8 cellular contexts compared by ENCODE assay signal in the genomic region with DNA sequence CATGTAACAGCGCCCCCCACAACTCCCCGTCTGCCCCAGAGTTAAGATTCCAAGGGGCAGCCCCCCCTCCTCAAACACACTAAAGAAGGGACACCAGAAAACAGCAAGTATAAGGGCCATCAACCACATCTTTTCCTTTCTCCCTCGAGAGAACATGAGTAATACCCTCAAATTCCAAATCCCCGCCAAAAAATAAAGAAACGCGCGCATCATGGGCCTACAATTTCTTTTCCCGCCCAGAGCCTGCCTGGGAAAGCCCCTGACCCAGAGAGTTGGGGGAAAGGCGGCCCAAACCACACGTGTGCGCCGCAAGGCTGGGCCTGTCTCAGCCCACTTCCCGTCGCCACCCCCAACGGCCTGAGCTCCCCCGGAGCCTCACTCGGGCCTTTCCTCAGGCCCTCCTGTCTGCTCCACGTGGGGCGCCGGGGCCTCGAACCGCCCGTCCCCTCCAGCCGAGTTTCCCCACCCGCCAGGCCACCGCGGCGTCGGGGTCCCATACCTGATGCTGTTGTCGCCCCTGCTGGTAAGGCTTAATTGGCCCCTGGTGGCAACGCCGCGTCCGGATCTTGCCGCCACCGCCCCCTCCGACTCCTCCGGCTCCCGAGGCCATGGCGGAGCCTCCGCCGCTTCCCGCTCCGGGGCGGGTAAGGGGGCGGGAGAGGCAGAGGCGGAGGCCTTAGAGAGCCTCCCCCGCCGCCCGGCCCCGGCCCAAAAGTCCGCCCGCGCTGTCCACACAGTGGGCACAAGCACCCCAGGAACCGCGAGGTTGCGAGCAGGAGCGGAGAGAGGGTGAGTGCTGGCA. TPM values are rescaled to one million over a fixed set of nuclear protein-coding genes. Genes with fewer than 3 reads are reported as not detected.
A peak's percentile ranks its signal among the peaks of the same experiment; 100 is the strongest.
DNase-seq lines count a peak whose midpoint lies in the region; ATAC-seq and TF ChIP-seq lines count a peak whose summit lies in the region.

No MANE protein-coding gene starts in this region.

- H3K4me3 Mint-ChIP-seq in glutamatergic neuron (ENCODE audit: unreplicated experiment), result peak overlapping the region; percentile 96

- no peak for TF ChIP-seq CTCF in RWPE1 (conservative IDR thresholded peaks at IDR 0.05; ENCODE audit: low read depth)
- no peak for TF ChIP-seq CTCF in glutamatergic neuron (IDR thresholded peaks at IDR 0.05; ENCODE audit: partially characterized antibody, unreplicated experiment)

- POLR2A ChIA-PET in RWPE1 (lab: Yijun Ruan, JAX; ENCODE audit: low non-redundant PET), result interaction anchor here (0.5 kb wide), 1 partner anchor 14 kb away, joined by 3 read pairs; no protein-coding TSS in a partner anchor

- peaks cover 10% of the 10 kb centered on the region for H3K9me3 Mint-ChIP-seq in glutamatergic neuron (ENCODE audit: unreplicated experiment)

- H3K27ac ChIP-seq in RWPE1, result peak overlapping the region; percentile 98

- peak; percentile 76 for DNase-seq in DMS114 treated with DMSO at 0.1 percent for 48 hours (lab: John Stamatoyannopoulos, UW; ENCODE audit: unreplicated experiment)
- peak; percentile 83 for DNase-seq in HT1080 (ENCODE audit: low read depth)
- DNase-seq in RWPE1 (ENCODE audit: low spot score), result peak; percentile 65
- DNase-seq in activated gamma-delta T cell treated with anti-CD3 and anti-CD28 coated beads, Interleukin-2, amount 50 U/mL, for 16 hours (ENCODE audit: low read depth), result peak; percentile 82
- DNase-seq in glutamatergic neuron, result peak; percentile 68
- DNase-seq in pons (ENCODE audit: low spot score), result peak; percentile 8
- DNase-seq in ureter (ENCODE audit: low spot score), result peak; percentile 70

- peaks cover 5% of the 10 kb centered on the region for H3K27me3 Mint-ChIP-seq in glutamatergic neuron (ENCODE audit: unreplicated experiment)

- ATAC-seq in GM21367 (IDR thresholded peaks at IDR 0.05; ENCODE audit: unreplicated experiment), result peak; percentile 53

- CTCF ChIA-PET in RWPE1 (lab: Yijun Ruan, JAX), result interaction anchor here (0.6 kb wide), 1 partner anchor 98 kb away, joined by 4 read pairs; no protein-coding TSS in a partner anchor

- peak overlapping the region; percentile 82 for H3K27ac Mint-ChIP-seq in glutamatergic neuron (ENCODE audit: unreplicated experiment)

- H3K36me3 Mint-ChIP-seq in glutamatergic neuron (ENCODE audit: unreplicated experiment), result no peaks in the 10 kb centered on the region

- peaks cover 7% of the 10 kb centered on the region for H3K4me1 Mint-ChIP-seq in glutamatergic neuron (ENCODE audit: low read depth, unreplicated experiment)

RNA-seq across cellular contexts. Expression of a gene that starts 0.7 kb away (rescaled TPM):
- total RNA-seq in HT1080 (2014; rRNA removed; shearing (Covaris generic)), result 38.2 and 49.2 TPM in 2 replicates
- polyA plus RNA-seq in HT1080 (2015; cell fraction: cytosol; rRNA removed), result 32.9 and 38.6 TPM in 2 replicates
- polyA plus RNA-seq in HT1080 (2015; cell fraction: nucleus; rRNA removed), result 96.1 and 97.1 TPM in 2 replicates
- total RNA-seq in glutamatergic neuron (ENCODE audit: unreplicated experiment) (34.2 TPM), ureter (48.3 TPM)

Comparison
In these comparisons a context has a peak if more than half of its experiments do, and no peak if none do; other contexts are left out.
1. Peak in every context shown above with its lines: DNase-seq, ATAC-seq and H3K27ac ChIP-seq.
2. DNase-seq: peak in every context shown above with its lines; median percentile 83 in HT1080; 82 in activated gamma-delta T cell treated with anti-CD3 and anti-CD28 coated beads, Interleukin-2, amount 50 U/mL, for 16 hours; 76 in DMS114 treated with DMSO at 0.1 percent for 48 hours; 70 in ureter; 68 in glutamatergic neuron; 65 in RWPE1; 8 in pons.